Comparison of ENCODE assay signal across 12 cellular contexts in genomic region chr7:101166909-101167644, GRCh38. TPM values are rescaled to one million over a fixed set of nuclear protein-coding genes. Genes with fewer than 3 reads are reported as not detected.
DNase-seq lines count a peak whose midpoint lies in the region; ATAC-seq and TF ChIP-seq lines count a peak whose summit lies in the region.
"Had no signal": no experiment of that assay in that cellular context is flagged by ENCODE, and none has a peak within 500 bp of the region (broad histone marks: within the 10 kb centered on the region; RNA-seq: fewer than 3 reads in every experiment).

No MANE protein-coding gene starts in this region.

- peaks cover 10% of the 10 kb centered on the region; the same call in 1 of the 2 replicates for H4K20me1 ChIP-seq in GM23338 (replicated peaks; ENCODE audit: insufficient read depth)

- no peak for DNase-seq in AG04450 (ENCODE audit: low read depth, low spot score)
- peak; percentile 98 for DNase-seq in GM23338 (ENCODE audit: low spot score)
- no peak for DNase-seq in T-cell
- no peak for DNase-seq in hippocampal formation (lab: John Stamatoyannopoulos, UW)
- no peak for DNase-seq in SW480 (ENCODE audit: low spot score)
- DNase-seq in central memory CD4-positive, alpha-beta T cell = no peak
- DNase-seq: colonic mucosa, GDM1, NCI-H2107 had no signal

- peaks cover 61% of the 10 kb centered on the region for H3K4me1 Mint-ChIP-seq in GM23338
- H3K4me1 Mint-ChIP-seq in T-cell = peaks cover 64 to 75% (median 66%) of the 10 kb centered on the region in 3 donors

- H3K9me2 ChIP-seq in GM23338 (ENCODE audit: insufficient read depth) = no peaks in the 10 kb centered on the region

- H3K27me3 Mint-ChIP-seq in GM23338 (ENCODE audit: insufficient read depth, low read depth, poor library complexity) (peaks cover 85% of the 10 kb centered on the region), T-cell (peaks cover 60 to 78% of the 10 kb centered on the region in 2 donors)

- H3K36me3 Mint-ChIP-seq in GM23338 (ENCODE audit: low read depth) (no peaks in the 10 kb centered on the region; the same call in 2 of the 3 replicates), T-cell (no peaks in the 10 kb centered on the region)

- no peaks in the 10 kb centered on the region for H3K79me2 ChIP-seq in GM23338 (replicated peaks; ENCODE audit: insufficient read depth)

- H3K4me3 Mint-ChIP-seq in GM23338 (peak overlapping the region; percentile 78), T-cell (peak overlapping the region in 1 of 3 donors; percentile 86)

- H3K27ac ChIP-seq in AG04450 (ENCODE audit: low read depth, low read length) (peak overlapping the region; percentile 31), GM23338 (ENCODE audit: low read depth) (no peak overlapping the region)
- H3K27ac ChIP-seq: colonic mucosa had no signal

- H3K4me1 ChIP-seq in GM23338 (ENCODE audit: insufficient read depth) (peaks cover 65% of the 10 kb centered on the region), iPS-15b (ENCODE audit: control insufficient read depth, insufficient read depth, low read length) (peaks cover 31% of the 10 kb centered on the region)

- H3F3A ChIP-seq in GM23338 (replicated peaks; ENCODE audit: low read depth) = peaks cover 23% of the 10 kb centered on the region

- no peak for TF ChIP-seq CTCF in AG04450 (IDR thresholded peaks at IDR 0.05; ENCODE audit: low read depth, low read length)
- no peak for TF ChIP-seq CTCF in GM23338 (conservative IDR thresholded peaks at IDR 0.05; ENCODE audit: low read depth in 2 of 2)

- H3K27me3 ChIP-seq in AG04450 (ENCODE audit: control insufficient read depth, insufficient read depth, low read length) (peaks cover 26% of the 10 kb centered on the region), GM23338 (ENCODE audit: insufficient read depth) (peaks cover 89% of the 10 kb centered on the region), iPS-15b (ENCODE audit: control insufficient read depth, insufficient read depth, low read length) (peaks cover 64% of the 10 kb centered on the region)

- POLR2A ChIA-PET in AG04450 (lab: Yijun Ruan, JAX) (no interaction called here), T-cell (lab: Charles Lee) (no interaction called here)

- CTCF ChIA-PET in AG04450 (lab: Charles Lee) (interaction anchor here (0.9 kb wide), 1 partner anchor 10 kb away, joined by 3 read pairs; no protein-coding TSS in a partner anchor), T-cell (lab: Charles Lee) (no interaction called here)

- H3K4me3 ChIP-seq in AG04450 (ENCODE audit: low read depth, low read length) (peak overlapping the region; percentile 36), GM23338 (peak overlapping the region; percentile 76), iPS-15b (ENCODE audit: low read depth, low read length) (peak overlapping the region; percentile 73)
- H3K4me3 ChIP-seq: colonic mucosa had no signal

- no peaks in the 10 kb centered on the region; the same call in 1 of the 3 replicates for H3K9me3 Mint-ChIP-seq in GM23338
- no peaks in the 10 kb centered on the region for H3K9me3 Mint-ChIP-seq in T-cell

- H3K36me3 ChIP-seq in GM23338 (ENCODE audit: insufficient read depth) (no peaks in the 10 kb centered on the region), iPS-15b (ENCODE audit: control insufficient read depth, insufficient read depth, low read length) (no peaks in the 10 kb centered on the region)
- H3K36me3 ChIP-seq: colonic mucosa had no signal

- H3K9me3 ChIP-seq in AG04450 (ENCODE audit: control insufficient read depth, insufficient read depth, low read length) (no peaks in the 10 kb centered on the region; the same call in 1 of the 2 replicates), iPS-15b (ENCODE audit: control insufficient read depth, insufficient read depth, low read length) (no peaks in the 10 kb centered on the region)
- H3K9me3 ChIP-seq: colonic mucosa had no signal

- TF ChIP-seq POLR2A in Raji (IDR thresholded peaks at IDR 0.05; ENCODE audit: insufficient read depth, low read depth, low read length) = 0 out of 2 replicates have a peak, but pooled peaks have one; percentile 8

- no peak overlapping the region for H3K9ac ChIP-seq in iPS-15b (ENCODE audit: low read depth, low read length)

- H2AFZ ChIP-seq in GM23338 = peak overlapping the region; percentile 81; the same call in 1 of the 2 replicates

- H3K27ac Mint-ChIP-seq in GM23338 (no peak overlapping the region), T-cell (no peak overlapping the region)

- H3K4me2 ChIP-seq in GM23338 = peak overlapping the region; percentile 98

- ATAC-seq in GM23338 (peak; percentile 7), T-cell (replicated peaks in 1 of 4) (no peak)

TF ChIP-seq in GM23338, 12 proteins besides CTCF, POLR2A, EP300 and RAD21:
- TF ChIP-seq EZH2phosphoT487 (IDR thresholded peaks at IDR 0.05; ENCODE audit: unreplicated experiment) = no peak
- no peak for TF ChIP-seq ETS1 (IDR thresholded peaks at IDR 0.05)
- TF ChIP-seq STAT1 (IDR thresholded peaks at IDR 0.05; ENCODE audit: unreplicated experiment) = no peak
- TF ChIP-seq REST (IDR thresholded peaks at IDR 0.05; ENCODE audit: unreplicated experiment) = peak; percentile 28
- TF ChIP-seq ZNF114 (CRISPR knock-in tag; IDR thresholded peaks at IDR 0.05) = no peak
- TF ChIP-seq CREB1 (CRISPR knock-in tag; IDR thresholded peaks at IDR 0.05; ENCODE audit: low read depth) = 0 out of 2 replicates have a peak, but pooled peaks have one; percentile 40

RNA-seq across cellular contexts. Expression of gene VGF, which starts 1.7 kb away (rescaled TPM):
- 0.16 and 0.38 TPM in 2 replicates for polyA plus RNA-seq in AG04450 (2011; rRNA removed)
- 0.13 and 0.28 TPM in 2 replicates for polyA minus RNA-seq in AG04450 (2011; rRNA and poly(A)+ RNA removed)
- total RNA-seq in GM23338 (2014; rRNA removed; shearing (Covaris generic)) = 3.3 and 4.4 TPM in 2 replicates
- 2.6 and 3.0 TPM in 2 replicates for polyA plus RNA-seq in GM23338 (2016; fragmentation: Nextera tagmentation; extraction: Ambion mirVana)
- total RNA-seq in T-cell = not detected
- total RNA-seq: glomerular endothelial cell had no signal

RNA-seq across cellular contexts. Expression of gene AP1S1, which starts 12.8 kb away (rescaled TPM):
- polyA plus RNA-seq in AG04450 (2011; rRNA removed) = 197 and 227 TPM in 2 replicates
- polyA minus RNA-seq in AG04450 (2011; rRNA and poly(A)+ RNA removed) = 93.2 and 93.4 TPM in 2 replicates
- total RNA-seq in GM23338 (2014; rRNA removed; shearing (Covaris generic)) = 60.6 and 62.9 TPM in 2 replicates
- 11.5 and 12.2 TPM in 2 replicates for polyA plus RNA-seq in GM23338 (2016; fragmentation: Nextera tagmentation; extraction: Ambion mirVana)
- 10 to 100 TPM in 3 of 5 donors, 1 to 10 TPM in 2; 8.1 to 16.7 (median 14.4) TPM for total RNA-seq in T-cell

RNA-seq across cellular contexts. Expression of gene NAT16, which starts 13.0 kb away (rescaled TPM):
- polyA plus RNA-seq in AG04450 (2011; rRNA removed) (0.02 and 0.05 TPM in 2 replicates), GM23338 (2016; fragmentation: Nextera tagmentation; extraction: Ambion mirVana) (0.31 and 0.57 TPM in 2 replicates)
- not detected in 2 replicates for polyA minus RNA-seq in AG04450 (2011; rRNA and poly(A)+ RNA removed)
- total RNA-seq in GM23338 (2014; rRNA removed; shearing (Covaris generic)) = 0.21 TPM in 1 of 2 replicates, not detected in the other
- total RNA-seq in T-cell = not detected
- total RNA-seq: colonic mucosa, glomerular endothelial cell had no signal

RNA-seq across cellular contexts. Expression of gene MOGAT3, which starts 33.8 kb away (rescaled TPM):
- polyA plus RNA-seq in AG04450 (2011; rRNA removed) = not detected in 2 replicates
- polyA minus RNA-seq in AG04450 (2011; rRNA and poly(A)+ RNA removed) = not detected in 2 replicates
- total RNA-seq in GM23338 (2014; rRNA removed; shearing (Covaris generic)) = 0.85 TPM in 1 of 2 replicates, not detected in the other
- polyA plus RNA-seq in GM23338 (2016; fragmentation: Nextera tagmentation; extraction: Ambion mirVana) = 0.21 and 0.44 TPM in 2 replicates
- not detected for total RNA-seq in T-cell
- total RNA-seq: glomerular endothelial cell had no signal

RNA-seq across cellular contexts. Expression of gene SERPINE1, which starts 40.2 kb away (rescaled TPM):
- polyA plus RNA-seq in AG04450 (2011; rRNA removed) (356 and 417 TPM in 2 replicates), GM23338 (2016; fragmentation: Nextera tagmentation; extraction: Ambion mirVana) (0.63 and 1.2 TPM in 2 replicates)
- 363 and 484 TPM in 2 replicates for polyA minus RNA-seq in AG04450 (2011; rRNA and poly(A)+ RNA removed)
- 0.97 and 2.0 TPM in 2 replicates for total RNA-seq in GM23338 (2014; rRNA removed; shearing (Covaris generic))
- total RNA-seq in T-cell = under 1 TPM in 4 of 5 donors, not detected in 1; 0.18 to 0.79 (median 0.51) TPM
